ENCODE assay signal across 10 cellular contexts in genomic region chr7:94394058-94394398, GRCh38. TPM values are rescaled to one million over a fixed set of nuclear protein-coding genes. Genes with fewer than 3 reads are reported as not detected.
DNase-seq lines count a peak whose midpoint lies in the region; ATAC-seq and TF ChIP-seq lines count a peak whose summit lies in the region.
"Had no signal": no experiment of that assay in that cellular context is flagged by ENCODE, and none has a peak within 500 bp of the region (broad histone marks: within the 10 kb centered on the region; RNA-seq: fewer than 3 reads in every experiment).

No MANE protein-coding gene starts in this region.

- H3K36me3 ChIP-seq in SJSA1 (peaks cover 43% of the 10 kb centered on the region), right atrium auricular region (peaks cover under 1% of the 10 kb centered on the region), MM.1S (replicated peaks; ENCODE audit: insufficient read depth, low read length) (no peaks in the 10 kb centered on the region)

- no peaks in the 10 kb centered on the region for H4K20me1 ChIP-seq in MM.1S (ENCODE audit: insufficient read depth, low read length)

- H3K79me2 ChIP-seq in MM.1S (ENCODE audit: low read length), result no peaks in the 10 kb centered on the region

- H3K27ac Mint-ChIP-seq in progenitor cell of endocrine pancreas, result no peak overlapping the region

- no peak overlapping the region for H3K4me2 ChIP-seq in MM.1S (ENCODE audit: low read depth, low read length)

- H3K9me2 ChIP-seq in MM.1S (replicated peaks; ENCODE audit: insufficient read depth, low read length), result no peaks in the 10 kb centered on the region

- H3K4me3 Mint-ChIP-seq in progenitor cell of endocrine pancreas (ENCODE audit: low read depth), result peak overlapping the region; percentile 61

- H3K27me3 Mint-ChIP-seq in progenitor cell of endocrine pancreas, result peaks cover 24% of the 10 kb centered on the region

- H3K4me3 ChIP-seq in SJSA1 (peak overlapping the region; percentile 60), right atrium auricular region (peak overlapping the region; percentile 51 to 58), MM.1S (ENCODE audit: low read length) (no peak overlapping the region)

- H3K4me1 Mint-ChIP-seq in progenitor cell of endocrine pancreas (ENCODE audit: low read depth), result peaks cover 9% of the 10 kb centered on the region

- H3K9me3 ChIP-seq in SJSA1 (replicated peaks) (no peaks in the 10 kb centered on the region), right atrium auricular region (no peaks in the 10 kb centered on the region), MM.1S (replicated peaks; ENCODE audit: insufficient read depth, low read length) (no peaks in the 10 kb centered on the region)

- DNase-seq in AG08395 (ENCODE audit: low spot score), result peak; percentile 63
- no peak for DNase-seq in SJSA1 (ENCODE audit: low read depth in 1 of 2, low spot score in 2 of 2)
- no peak for DNase-seq in right atrium auricular region (ENCODE audit: low spot score)
- no peak for DNase-seq in progenitor cell of endocrine pancreas (ENCODE audit: low spot score, unreplicated experiment)
- no peak for DNase-seq in EL
- DNase-seq in MM.1S, result no peak
- DNase-seq in NK-92 (lab: John Stamatoyannopoulos, UW; ENCODE audit: unreplicated experiment), result no peak
- DNase-seq: Calu3; stimulated activated naive CD4-positive, alpha-beta T cell treated with Interleukin-2 at 50 U/mL for 16 hours had no signal

- ATAC-seq in GM18511 (IDR thresholded peaks at IDR 0.05; ENCODE audit: unreplicated experiment), result no peak

- H2AFZ ChIP-seq in MM.1S (ENCODE audit: low read length), result no peak overlapping the region

- H3K27ac ChIP-seq in SJSA1 (peak overlapping the region; percentile 98), right atrium auricular region (peak overlapping the region; percentile 70 to 93), MM.1S (ENCODE audit: low read length) (no peak overlapping the region)

- no peak overlapping the region for H3K9ac ChIP-seq in MM.1S (ENCODE audit: low read length)

- H3K4me1 ChIP-seq in SJSA1 (replicated peaks), result peaks cover 31% of the 10 kb centered on the region
- peaks cover 0 to 23% of the 10 kb centered on the region in 2 donors for H3K4me1 ChIP-seq in right atrium auricular region
- H3K4me1 ChIP-seq in MM.1S (ENCODE audit: low read length), result 0 out of 2 replicates have a peak, but pooled peaks cover 4% of the 10 kb centered on the region

- H3F3A ChIP-seq in MM.1S (ENCODE audit: insufficient read depth, low read length), result no peaks in the 10 kb centered on the region

- H3K36me3 Mint-ChIP-seq in progenitor cell of endocrine pancreas (ENCODE audit: insufficient read depth), result no peaks in the 10 kb centered on the region

- H3K9me3 Mint-ChIP-seq in progenitor cell of endocrine pancreas (ENCODE audit: low read depth), result no peaks in the 10 kb centered on the region

- TF ChIP-seq CTCF in right atrium auricular region (IDR thresholded peaks at IDR 0.05) (no peak), progenitor cell of endocrine pancreas (IDR thresholded peaks at IDR 0.05; ENCODE audit: unreplicated experiment) (no peak), MM.1S (IDR thresholded peaks at IDR 0.05; ENCODE audit: low read length) (no peak)

- no peaks in the 10 kb centered on the region for H3K27me3 ChIP-seq in SJSA1 (replicated peaks)
- H3K27me3 ChIP-seq in right atrium auricular region, result no peaks in the 10 kb centered on the region
- no peaks in the 10 kb centered on the region for H3K27me3 ChIP-seq in MM.1S (replicated peaks; ENCODE audit: insufficient read depth, low read length)

RNA-seq across cellular contexts. Expression of gene COL1A2, which starts 0.7 kb away (rescaled TPM):
- 2,203 and 4,473 TPM in 2 replicates for total RNA-seq in SJSA1 (2014; rRNA removed; shearing (Covaris generic))
- total RNA-seq in right atrium auricular region, result 100 to 1,000 TPM in 1 of 2 donors, 10 to 100 TPM in 1; 67.0 to 228 TPM
- 14.8 and 26.2 TPM in 2 replicates for total RNA-seq in progenitor cell of endocrine pancreas
- total RNA-seq: Calu3 had no signal
